10 cellular contexts compared by ENCODE assay signal in genomic region chr1:231192620-231193163, GRCh38. TPM values are rescaled to one million over a fixed set of nuclear protein-coding genes. Genes with fewer than 3 reads are reported as not detected.
A peak's percentile ranks its signal among the peaks of the same experiment; 100 is the strongest.
DNase-seq lines count a peak whose midpoint lies in the region; ATAC-seq, FAIRE-seq and TF ChIP-seq lines count a peak whose summit lies in the region.
"Had no signal": no experiment of that assay in that cellular context is flagged by ENCODE, and none has a peak within 500 bp of the region (broad histone marks: within the 10 kb centered on the region; RNA-seq: fewer than 3 reads in every experiment).

No MANE protein-coding gene starts in this region.

- no peak for TF ChIP-seq EP300 in stomach (IDR thresholded peaks at IDR 0.05)

- H3K4me3 ChIP-seq in kidney (ENCODE audit: low read length in 2 of 2) (no peak overlapping the region), stomach (no peak overlapping the region)

- H3K4me3 Mint-ChIP-seq in stimulated activated memory B cell treated with anti-CD40 and anti-IgM and Interleukin-4, amounts not matched to agents 10 μg/mL and 1 μg/mL and 100 μg/mL, for 72 hours: no peak overlapping the region
- H3K4me3 Mint-ChIP-seq: mesothelial cell of epicardium had no signal

- H3K27me3 ChIP-seq in stomach: peaks cover 0 to 22% (median 3%) of the 10 kb centered on the region in 3 donors

- no peak for TF ChIP-seq CTCF in kidney (IDR thresholded peaks at IDR 0.05; ENCODE audit: borderline replicate concordance, extremely low read depth, insufficient read depth)
- no peak for TF ChIP-seq CTCF in stomach (IDR thresholded peaks at IDR 0.05)

- peaks cover 2% of the 10 kb centered on the region for H3K9me3 Mint-ChIP-seq in stimulated activated memory B cell treated with anti-CD40 and anti-IgM and Interleukin-4, amounts not matched to agents 10 μg/mL and 1 μg/mL and 100 μg/mL, for 72 hours

- ATAC-seq in stimulated activated memory B cell treated with anti-CD40 and anti-IgM and Interleukin-4, amounts not matched to agents 10 μg/mL and 1 μg/mL and 100 μg/mL, for 72 hours: no peak

- no peaks in the 10 kb centered on the region for H3K36me3 Mint-ChIP-seq in stimulated activated memory B cell treated with anti-CD40 and anti-IgM and Interleukin-4, amounts not matched to agents 10 μg/mL and 1 μg/mL and 100 μg/mL, for 72 hours
- H3K36me3 Mint-ChIP-seq: mesothelial cell of epicardium had no signal

- no peak overlapping the region for H3K27ac Mint-ChIP-seq in stimulated activated memory B cell treated with anti-CD40 and anti-IgM and Interleukin-4, amounts not matched to agents 10 μg/mL and 1 μg/mL and 100 μg/mL, for 72 hours
- H3K27ac Mint-ChIP-seq: mesothelial cell of epicardium had no signal

- H3K4me1 ChIP-seq in kidney (ENCODE audit: control insufficient read depth in 1 of 2, insufficient read depth in 1 of 2, low read depth in 1 of 2, low read length in 2 of 2) (peaks cover 11 to 18% of the 10 kb centered on the region in 2 donors), stomach (peaks cover 5 to 16% (median 11%) of the 10 kb centered on the region in 4 donors)

- intact Hi-C loops in kidney (cut with DNase I) (no loop called here), stomach (cut with DNase I; ENCODE audit: low total_unique reads) (no loop called here)

- peaks cover 35% of the 10 kb centered on the region for H3K27me3 Mint-ChIP-seq in stimulated activated memory B cell treated with anti-CD40 and anti-IgM and Interleukin-4, amounts not matched to agents 10 μg/mL and 1 μg/mL and 100 μg/mL, for 72 hours

- FAIRE-seq in kidney (lab: Jason Lieb, UNC): no peak

- H3K9me3 ChIP-seq in kidney (ENCODE audit: control insufficient read depth in 1 of 2, low read length in 2 of 2) (peaks cover 0 to 8% of the 10 kb centered on the region in 2 donors), stomach (peaks cover 0 to 11% (median 6%) of the 10 kb centered on the region in 4 donors)

- TF ChIP-seq POLR2A in stomach (IDR thresholded peaks at IDR 0.05): no peak

- no peak overlapping the region for H3K9ac ChIP-seq in kidney (ENCODE audit: low read length in 2 of 2)

- H3K36me3 ChIP-seq in kidney (ENCODE audit: control insufficient read depth in 1 of 2, insufficient read depth in 2 of 2, low read length in 2 of 2) (no peaks in the 10 kb centered on the region), stomach (no peaks in the 10 kb centered on the region)

- 20 to 55% (median 30%) methylated on average over 9 to 12 of the region's 12 CpGs for WGBS in stomach, 5 donors

- H3K4me1 Mint-ChIP-seq in stimulated activated memory B cell treated with anti-CD40 and anti-IgM and Interleukin-4, amounts not matched to agents 10 μg/mL and 1 μg/mL and 100 μg/mL, for 72 hours: no peaks in the 10 kb centered on the region

- H3K27ac ChIP-seq in kidney (ENCODE audit: low read depth in 2 of 2, low read length in 2 of 2): peak overlapping the region in 1 of 2 donors; percentile 60
- H3K27ac ChIP-seq in stomach: no peak overlapping the region

- DNase-seq in M059J (ENCODE audit: low read depth) (peak; percentile 97), anterior cingulate cortex (lab: John Stamatoyannopoulos, UW) (peak in 51 of 58 donors; percentile 14 to 86 (median 51)), kidney (peak; percentile 93), stomach (peak; percentile 90)
- DNase-seq in effector CD4-positive, alpha-beta T cell: no peak
- DNase-seq in stimulated activated CD8-positive, alpha-beta memory T cell treated with anti-CD3 and anti-CD28 coated beads, Interleukin-4, amount 100 ng/mL, for 48 hours: no peak
- DNase-seq: GOT3 had no signal

RNA-seq across cellular contexts. Expression of gene TRIM67, which starts 30.8 kb away (rescaled TPM):
- 0.10 and 0.20 TPM in 2 replicates for total RNA-seq in M059J (2014; rRNA removed; shearing (Covaris generic))
- total RNA-seq in kidney: not detected
- polyA plus RNA-seq in kidney (ENCODE audit: insufficient read depth, low read depth, low replicate concordance): 0.04 TPM
- under 1 TPM in 1 of 5 donors, not detected in 4; 0.18 TPM for total RNA-seq in stomach
- under 1 TPM in 2 of 3 donors, not detected in 1; 0.03 to 0.15 TPM for polyA plus RNA-seq in stomach
- total RNA-seq: activated CD8-positive, alpha-beta memory T cell treated with anti-CD3 and anti-CD28 coated beads for 36 hours had no signal

RNA-seq across cellular contexts. Expression of gene GNPAT, which starts 48.3 kb away (rescaled TPM):
- 43.8 and 55.4 TPM in 2 replicates for total RNA-seq in M059J (2014; rRNA removed; shearing (Covaris generic))
- total RNA-seq in kidney: 31.2 TPM
- polyA plus RNA-seq in kidney (ENCODE audit: insufficient read depth, low read depth, low replicate concordance): 33.7 TPM
- total RNA-seq in stomach: 10 to 100 TPM; 35.9 to 76.8 (median 44.9) TPM
- 10 to 100 TPM; 41.8 to 46.6 (median 45.0) TPM for polyA plus RNA-seq in stomach

Comparison
In these comparisons a context has a peak if more than half of its experiments do, and no peak if none do; other contexts are left out.
1. DNase-seq: peak in M059J (single experiment), anterior cingulate cortex (51 of 58), kidney (single experiment) and stomach (single experiment); none in effector CD4-positive, alpha-beta T cell (single experiment) and stimulated activated CD8-positive, alpha-beta memory T cell treated with anti-CD3 and anti-CD28 coated beads, Interleukin-4, amount 100 ng/mL, for 48 hours (single experiment).